8 cellular contexts compared by ENCODE assay signal in genomic region chr16:84116720-84117481, GRCh38. TPM values are rescaled to one million over a fixed set of nuclear protein-coding genes. Genes with fewer than 3 reads are reported as not detected.
A peak's percentile ranks its signal among the peaks of the same experiment; 100 is the strongest.
DNase-seq lines count a peak whose midpoint lies in the region; ATAC-seq lines count a peak whose summit lies in the region.

TSS of gene MBTPS1 (minus strand) at chr16:84116942. CDS start at chr16:84101783, 15,159 bp downstream.

- H3K36me3 Mint-ChIP-seq in IgD-negative memory B cell: peaks cover 2% of the 10 kb centered on the region

- DNase-seq in DMS 273 treated with DMSO at 0.1 percent for 48 hours (lab: John Stamatoyannopoulos, UW) (peak; percentile 91), OCI-M1 (lab: John Stamatoyannopoulos, UW) (peak; percentile 98), activated T-cell treated with anti-CD3 and anti-CD28 coated beads for 4 hours (peak; percentile 96), epithelial cell of prostate (ENCODE audit: low read depth, low spot score) (peak; percentile 91), mucosa of gallbladder (ENCODE audit: low spot score) (peak; percentile 99)
- peak; percentile 90 to 97 for DNase-seq in stimulated activated CD8-positive, alpha-beta memory T cell treated with anti-CD3 and anti-CD28 coated beads, Interleukin-4, amount 100 ng/mL, for 4 hours (ENCODE audit: low read depth in 2 of 2, low spot score in 1 of 2)

- H3K4me3 Mint-ChIP-seq in IgD-negative memory B cell: peak within 1 kb of the TSS; percentile 90 to 100 (median 96)

- peak; percentile 88 for ATAC-seq in GM21529 (IDR thresholded peaks at IDR 0.05; ENCODE audit: unreplicated experiment)

- H3K27me3 Mint-ChIP-seq in IgD-negative memory B cell: no peaks in the 10 kb centered on the region

- peak within 1 kb of the TSS; percentile 95 to 100 (median 96) for H3K27ac Mint-ChIP-seq in IgD-negative memory B cell

- H3K4me1 Mint-ChIP-seq in IgD-negative memory B cell: peaks cover 6 to 21% (median 12%) of the 10 kb centered on the region in 3 donors

- no peaks in the 10 kb centered on the region for H3K9me3 Mint-ChIP-seq in IgD-negative memory B cell

- H3K27ac ChIP-seq in epithelial cell of prostate: peak within 1 kb of the TSS; percentile 87

RNA-seq across cellular contexts. Expression of gene MBTPS1, which starts in this region (rescaled TPM):
- polyA plus RNA-seq in IgD-negative memory B cell: 52.2 TPM
- 87.6 TPM for total RNA-seq in mucosa of gallbladder

Comparison
In these comparisons a context has a peak if more than half of its experiments do, and no peak if none do; other contexts are left out.
1. Peak in every context shown above with its lines: DNase-seq, ATAC-seq and H3K27ac ChIP-seq.